Comparison of ENCODE assay signal across 7 cellular contexts in genomic region chr18:35971661-35972196, GRCh38.
DNase-seq lines count a peak whose midpoint lies in the region; ATAC-seq, FAIRE-seq and TF ChIP-seq lines count a peak whose summit lies in the region.

No MANE protein-coding gene starts in this region.

- H3K4me3 ChIP-seq in LNCaP clone FGC (ENCODE audit: low read depth, low read length), result peak overlapping the region; percentile 66
- peak overlapping the region; percentile 99 for H3K4me3 ChIP-seq in astrocyte (ENCODE audit: insufficient read depth, low read depth, low read length)

- H3K27me3 Mint-ChIP-seq in astrocyte (ENCODE audit: low read depth, unreplicated experiment) (no peaks in the 10 kb centered on the region), immature natural killer cell (ENCODE audit: low read depth in 3 of 3) (peaks cover 6 to 17% (median 7%) of the 10 kb centered on the region in 3 donors)
- H3K27me3 Mint-ChIP-seq in stimulated activated naive CD8-positive, alpha-beta T cell treated with anti-CD3 and anti-CD28 coated beads, Interleukin-15, amount 100 ng/mL, for 72 hours, result no peaks in the 10 kb centered on the region

- H3K9ac ChIP-seq in astrocyte (ENCODE audit: low read length), result peak overlapping the region; percentile 94

- TF ChIP-seq CTCF in LNCaP clone FGC (IDR thresholded peaks at IDR 0.05; ENCODE audit: control insufficient read depth, extremely low read depth, insufficient read depth) (no peak), astrocyte (IDR thresholded peaks at IDR 0.05; ENCODE audit: insufficient read depth, low read depth, low read length) (no peak)

- H3K27ac ChIP-seq in astrocyte (ENCODE audit: low read depth, low read length), result peak overlapping the region; percentile 79

- H2AFZ ChIP-seq in astrocyte (ENCODE audit: low read depth, low read length), result peak overlapping the region; percentile 90

- H3K4me1 Mint-ChIP-seq in astrocyte (ENCODE audit: low read depth, unreplicated experiment), result peaks cover 20% of the 10 kb centered on the region
- peaks cover 39 to 56% of the 10 kb centered on the region in 2 donors for H3K4me1 Mint-ChIP-seq in immature natural killer cell
- H3K4me1 Mint-ChIP-seq in stimulated activated naive CD8-positive, alpha-beta T cell treated with anti-CD3 and anti-CD28 coated beads, Interleukin-15, amount 100 ng/mL, for 72 hours, result peaks cover 56% of the 10 kb centered on the region

- peaks cover 13% of the 10 kb centered on the region for H3K4me1 ChIP-seq in astrocyte (ENCODE audit: insufficient read depth, low read length)

- peaks cover 33% of the 10 kb centered on the region for H3K79me2 ChIP-seq in astrocyte (ENCODE audit: insufficient read depth, low read length)

- DNase-seq in LNCaP clone FGC (ENCODE audit: low read depth) (no peak), astrocyte (ENCODE audit: low read depth) (no peak), immature natural killer cell (peak in 1 of 3 donors; percentile 11), ACHN (no peak)
- peak in 1 of 2 donors; percentile 11 for DNase-seq in stimulated activated naive CD8-positive, alpha-beta T cell treated with anti-CD3 and anti-CD28 coated beads, Interleukin-15, amount 100 ng/mL, for 72 hours

- no peaks in the 10 kb centered on the region for H4K20me1 ChIP-seq in astrocyte (ENCODE audit: insufficient read depth, low read length)

- in situ Hi-C loops in ACHN (cut with HindIII; ENCODE audit: low pct_ligation_motif_present, low pct_unique_long_range_greater_than_20kb, low sequenced_read_pairs), result no loop called here

- peaks cover 19% of the 10 kb centered on the region for H3K36me3 ChIP-seq in astrocyte (ENCODE audit: insufficient read depth, low read length)

- H3K36me3 Mint-ChIP-seq in astrocyte (ENCODE audit: low read depth, unreplicated experiment) (peaks cover 7% of the 10 kb centered on the region), immature natural killer cell (peaks cover 4 to 10% (median 10%) of the 10 kb centered on the region in 3 donors)

- H3K9me3 ChIP-seq in astrocyte (ENCODE audit: insufficient read depth, low read depth, low read length), result no peaks in the 10 kb centered on the region

- ATAC-seq in GM18498 (IDR thresholded peaks at IDR 0.05; ENCODE audit: unreplicated experiment) (peak; percentile 10), GM21717 (IDR thresholded peaks at IDR 0.05; ENCODE audit: unreplicated experiment) (peak; percentile 5)
- ATAC-seq in stimulated activated naive CD8-positive, alpha-beta T cell treated with anti-CD3 and anti-CD28 coated beads, Interleukin-15, amount 100 ng/mL, for 72 hours, result peak; percentile 8

- H3K4me3 Mint-ChIP-seq in astrocyte (ENCODE audit: unreplicated experiment) (peak overlapping the region; percentile 100), immature natural killer cell (peak overlapping the region; percentile 89 to 99 (median 96))
- peak overlapping the region; percentile 88 to 96 for H3K4me3 Mint-ChIP-seq in stimulated activated naive CD8-positive, alpha-beta T cell treated with anti-CD3 and anti-CD28 coated beads, Interleukin-15, amount 100 ng/mL, for 72 hours

- FAIRE-seq in astrocyte (lab: Jason Lieb, UNC), result no peak

- H3K9me3 Mint-ChIP-seq in astrocyte (ENCODE audit: unreplicated experiment) (peaks cover 3% of the 10 kb centered on the region), immature natural killer cell (no peaks in the 10 kb centered on the region)
- no peaks in the 10 kb centered on the region for H3K9me3 Mint-ChIP-seq in stimulated activated naive CD8-positive, alpha-beta T cell treated with anti-CD3 and anti-CD28 coated beads, Interleukin-15, amount 100 ng/mL, for 72 hours

- H3K27me3 ChIP-seq in astrocyte (ENCODE audit: insufficient read depth, low read length), result no peaks in the 10 kb centered on the region

- H3K27ac Mint-ChIP-seq in astrocyte (ENCODE audit: unreplicated experiment) (peak overlapping the region; percentile 85), immature natural killer cell (peak overlapping the region; percentile 88 to 98 (median 93))
- H3K27ac Mint-ChIP-seq in stimulated activated naive CD8-positive, alpha-beta T cell treated with anti-CD3 and anti-CD28 coated beads, Interleukin-15, amount 100 ng/mL, for 72 hours, result peak overlapping the region; percentile 94 to 96

- peak overlapping the region; percentile 95 for H3K4me2 ChIP-seq in astrocyte (ENCODE audit: low read length)
